Comparison of ENCODE assay signal across 8 cellular contexts in the genomic region with DNA sequence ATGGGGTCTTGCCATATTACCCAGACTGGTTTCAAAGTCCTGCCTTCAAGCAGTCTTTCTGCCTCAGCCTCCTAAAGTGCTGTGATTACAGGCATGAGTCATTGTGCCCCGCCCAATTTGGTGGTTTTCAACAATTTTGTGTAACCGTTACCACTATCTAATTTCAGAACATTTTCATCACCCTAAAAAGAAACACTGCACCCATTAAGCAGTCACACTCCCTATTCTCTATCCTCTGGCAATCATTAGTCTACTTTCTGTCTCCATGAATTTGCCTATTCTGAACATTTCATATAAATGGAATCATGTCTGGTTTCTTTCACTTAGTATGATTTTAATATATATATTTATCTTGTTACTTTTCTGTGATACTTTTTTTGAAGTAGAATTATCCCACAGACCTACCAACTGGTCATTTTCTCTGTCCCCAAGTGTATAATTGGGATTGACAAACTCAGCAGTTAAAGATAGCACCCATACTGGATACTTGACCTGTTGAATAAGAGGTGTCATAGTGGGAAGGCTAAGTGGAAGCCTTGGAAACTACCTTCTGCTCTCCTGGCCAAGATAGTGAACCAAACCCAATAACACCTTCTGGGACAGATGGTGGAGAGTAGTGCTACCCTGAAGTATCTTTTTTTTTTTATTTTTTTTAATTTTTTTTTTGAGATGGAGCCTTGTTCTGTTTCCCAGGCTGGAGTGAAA.
DNase-seq lines count a peak whose midpoint lies in the region; ATAC-seq and TF ChIP-seq lines count a peak whose summit lies in the region.

No MANE protein-coding gene starts in this region.

- no peak for TF ChIP-seq CTCF in HEK293 (tag by site-specific recombination; IDR thresholded peaks at IDR 0.05)
- no peak for TF ChIP-seq CTCF in WTC11 (IDR thresholded peaks at IDR 0.05)

- peak; percentile 61 to 91 for ATAC-seq in naive thymus-derived CD8-positive, alpha-beta T cell
- peak; percentile 56 for ATAC-seq in aorta (ENCODE audit: low FRiP score)
- ATAC-seq in WTC11 = no peak

- CTCF ChIA-PET in HEK293 (lab: Yijun Ruan, JAX) (interaction anchor here (1.0 kb wide), 1 partner anchor 48 kb away, joined by 3 read pairs; no protein-coding TSS in a partner anchor), WTC11 (lab: Charles Lee) (no interaction called here)

- no peak overlapping the region for H3K27ac ChIP-seq in HEK293 (ENCODE audit: extremely low read depth, low read depth, low read length)
- H3K27ac ChIP-seq in aorta (ENCODE audit: low read depth in 1 of 2, low read length in 2 of 2) = no peak overlapping the region

- peak overlapping the region in 7 of 10 donors; percentile 16 to 81 (median 58) for H3K27ac Mint-ChIP-seq in naive thymus-derived CD8-positive, alpha-beta T cell
- H3K27ac Mint-ChIP-seq in WTC11 = no peak overlapping the region

- peak overlapping the region in 7 of 10 donors; percentile 35 to 68 (median 46) for H3K4me3 Mint-ChIP-seq in naive thymus-derived CD8-positive, alpha-beta T cell
- H3K4me3 Mint-ChIP-seq in WTC11 = no peak overlapping the region

- intact Hi-C loops in aorta (cut with DNase I) = no loop called here

- peaks cover 20 to 77% (median 61%) of the 10 kb centered on the region in 4 donors for H3K4me1 Mint-ChIP-seq in naive thymus-derived CD8-positive, alpha-beta T cell
- H3K4me1 Mint-ChIP-seq in WTC11 = no peaks in the 10 kb centered on the region

- H3K4me1 ChIP-seq in HEK293 (ENCODE audit: control insufficient read depth, insufficient read depth, low read length) = no peaks in the 10 kb centered on the region
- H3K4me1 ChIP-seq in aorta (ENCODE audit: control insufficient read depth in 1 of 2, insufficient read depth in 2 of 2, low read length in 2 of 2) = no peaks in the 10 kb centered on the region

- POLR2A ChIA-PET in HEK293 (lab: Yijun Ruan, JAX) = interaction anchor here (1.0 kb wide), 1 partner anchor 175 kb away, joined by 3 read pairs; no protein-coding TSS in a partner anchor
- POLR2A ChIA-PET in naive thymus-derived CD8-positive, alpha-beta T cell (lab: Charles Lee) = no interaction called here
- POLR2A ChIA-PET in WTC11 (lab: Charles Lee) = interaction anchor here (0.7 kb wide), 1 partner anchor 102 kb away, joined by 3 read pairs; no protein-coding TSS in a partner anchor

- H3K4me3 ChIP-seq in HEK293 (ENCODE audit: low read depth, low read length) (no peak overlapping the region), aorta (ENCODE audit: low read length in 2 of 2) (no peak overlapping the region)

- 62 to 63% methylated on average over 2 of the region's 2 CpGs for WGBS in aorta, 2 donors

- H3K27me3 ChIP-seq in aorta (ENCODE audit: control insufficient read depth in 1 of 2, insufficient read depth in 2 of 2, low read length in 1 of 2) = no peaks in the 10 kb centered on the region

- DNase-seq in AML-193 (lab: John Stamatoyannopoulos, UW) (peak; percentile 55 to 70), SIG-M5 (lab: John Stamatoyannopoulos, UW) (peak; percentile 18), aorta (peak in 1 of 2 donors; percentile 55), WTC11 (ENCODE audit: low spot score) (no peak), HuH-7 (ENCODE audit: low spot score) (no peak)
- DNase-seq in activated naive CD4-positive, alpha-beta T cell treated with anti-CD3 and anti-CD28 coated beads, Interleukin-2, amount 50 U/mL, for 16 hours = peak; percentile 72
- peak in 6 of 10 donors; percentile 16 to 78 (median 28) for DNase-seq in naive thymus-derived CD8-positive, alpha-beta T cell

- H3K36me3 ChIP-seq in HEK293 (ENCODE audit: control insufficient read depth in 2 of 2, insufficient read depth in 1 of 2, low read length in 2 of 2) (no peaks in the 10 kb centered on the region), aorta (ENCODE audit: control insufficient read depth in 1 of 2, insufficient read depth in 2 of 2, low read length in 1 of 2) (no peaks in the 10 kb centered on the region)

- H3K27me3 Mint-ChIP-seq in naive thymus-derived CD8-positive, alpha-beta T cell = no peaks in the 10 kb centered on the region
- peaks cover 2% of the 10 kb centered on the region; the same call in 1 of the 2 replicates for H3K27me3 Mint-ChIP-seq in WTC11 (ENCODE audit: low read depth)

- no peaks in the 10 kb centered on the region for H3K9me3 Mint-ChIP-seq in naive thymus-derived CD8-positive, alpha-beta T cell
- H3K9me3 Mint-ChIP-seq in WTC11 = peaks cover 17% of the 10 kb centered on the region

- no peaks in the 10 kb centered on the region for H3K9me3 ChIP-seq in HEK293 (ENCODE audit: control insufficient read depth, insufficient read depth, low read depth, low read length)
- H3K9me3 ChIP-seq in aorta (ENCODE audit: control insufficient read depth, low read length) = no peaks in the 10 kb centered on the region

- H3K36me3 Mint-ChIP-seq in naive thymus-derived CD8-positive, alpha-beta T cell = peaks cover 0 to 14% (median 0%) of the 10 kb centered on the region in 3 donors
- H3K36me3 Mint-ChIP-seq in WTC11 = no peaks in the 10 kb centered on the region

TF ChIP-seq in HEK293, 187 proteins besides CTCF, POLR2A, EP300 and RAD21 (continues in another document):
- TF ChIP-seq REPIN1 (tag by site-specific recombination; IDR thresholded peaks at IDR 0.05; ENCODE audit: low read depth) (no peak), TCF7L2 (IDR thresholded peaks at IDR 0.05; ENCODE audit: borderline replicate concordance, low read depth, low read length) (no peak), ZNF366 (tag by site-specific recombination; conservative IDR thresholded peaks at IDR 0.05) (no peak), ZNF138 (tag by site-specific recombination; IDR thresholded peaks at IDR 0.05; ENCODE audit: borderline replicate concordance) (no peak), ZEB2 (tag by site-specific recombination; IDR thresholded peaks at IDR 0.05) (peak; percentile 75; the same call in 1 of the 2 replicates), ZNF174 (tag by site-specific recombination; IDR thresholded peaks at IDR 0.05) (no peak), YY2 (tag by site-specific recombination; IDR thresholded peaks at IDR 0.05) (no peak), ZNF335 (tag by site-specific recombination; conservative IDR thresholded peaks at IDR 0.05) (0 out of 2 replicates have a peak, but pooled peaks have one; percentile 20), ZNF184 (tag by site-specific recombination; IDR thresholded peaks at IDR 0.05) (no peak), KLF1 (tag by site-specific recombination; IDR thresholded peaks at IDR 0.05) (peak; percentile 65), KLF9 (tag by site-specific recombination; IDR thresholded peaks at IDR 0.05; ENCODE audit: low read depth) (peak; percentile 57), ZSCAN16 (tag by site-specific recombination; IDR thresholded peaks at IDR 0.05) (no peak)
- TF ChIP-seq, protein P1, sequence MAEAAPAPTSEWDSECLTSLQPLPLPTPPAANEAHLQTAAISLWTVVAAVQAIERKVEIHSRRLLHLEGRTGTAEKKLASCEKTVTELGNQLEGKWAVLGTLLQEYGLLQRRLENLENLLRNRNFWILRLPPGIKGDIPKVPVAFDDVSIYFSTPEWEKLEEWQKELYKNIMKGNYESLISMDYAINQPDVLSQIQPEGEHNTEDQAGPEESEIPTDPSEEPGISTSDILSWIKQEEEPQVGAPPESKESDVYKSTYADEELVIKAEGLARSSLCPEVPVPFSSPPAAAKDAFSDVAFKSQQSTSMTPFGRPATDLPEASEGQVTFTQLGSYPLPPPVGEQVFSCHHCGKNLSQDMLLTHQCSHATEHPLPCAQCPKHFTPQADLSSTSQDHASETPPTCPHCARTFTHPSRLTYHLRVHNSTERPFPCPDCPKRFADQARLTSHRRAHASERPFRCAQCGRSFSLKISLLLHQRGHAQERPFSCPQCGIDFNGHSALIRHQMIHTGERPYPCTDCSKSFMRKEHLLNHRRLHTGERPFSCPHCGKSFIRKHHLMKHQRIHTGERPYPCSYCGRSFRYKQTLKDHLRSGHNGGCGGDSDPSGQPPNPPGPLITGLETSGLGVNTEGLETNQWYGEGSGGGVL (tag by site-specific recombination; IDR thresholded peaks at IDR 0.05) = no peak

TF ChIP-seq in WTC11, 78 proteins besides CTCF, POLR2A, EP300 and RAD21 (continues in another document):
- no peak for TF ChIP-seq KAT7 (CRISPR knock-in tag; IDR thresholded peaks at IDR 0.05; ENCODE audit: borderline replicate concordance)
- TF ChIP-seq, protein P2, sequence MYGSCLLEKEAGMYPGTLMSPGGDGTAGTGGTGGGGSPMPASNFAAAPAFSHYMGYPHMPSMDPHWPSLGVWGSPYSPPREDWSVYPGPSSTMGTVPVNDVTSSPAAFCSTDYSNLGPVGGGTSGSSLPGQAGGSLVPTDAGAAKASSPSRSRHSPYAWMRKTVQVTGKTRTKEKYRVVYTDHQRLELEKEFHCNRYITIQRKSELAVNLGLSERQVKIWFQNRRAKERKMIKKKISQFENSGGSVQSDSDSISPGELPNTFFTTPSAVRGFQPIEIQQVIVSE (CRISPR knock-in tag; IDR thresholded peaks at IDR 0.05; ENCODE audit: borderline replicate concordance) = no peak
- no peak for TF ChIP-seq CREM (CRISPR knock-in tag; IDR thresholded peaks at IDR 0.05)
- no peak for TF ChIP-seq RORB (CRISPR knock-in tag; IDR thresholded peaks at IDR 0.05)
- TF ChIP-seq, protein P3, sequence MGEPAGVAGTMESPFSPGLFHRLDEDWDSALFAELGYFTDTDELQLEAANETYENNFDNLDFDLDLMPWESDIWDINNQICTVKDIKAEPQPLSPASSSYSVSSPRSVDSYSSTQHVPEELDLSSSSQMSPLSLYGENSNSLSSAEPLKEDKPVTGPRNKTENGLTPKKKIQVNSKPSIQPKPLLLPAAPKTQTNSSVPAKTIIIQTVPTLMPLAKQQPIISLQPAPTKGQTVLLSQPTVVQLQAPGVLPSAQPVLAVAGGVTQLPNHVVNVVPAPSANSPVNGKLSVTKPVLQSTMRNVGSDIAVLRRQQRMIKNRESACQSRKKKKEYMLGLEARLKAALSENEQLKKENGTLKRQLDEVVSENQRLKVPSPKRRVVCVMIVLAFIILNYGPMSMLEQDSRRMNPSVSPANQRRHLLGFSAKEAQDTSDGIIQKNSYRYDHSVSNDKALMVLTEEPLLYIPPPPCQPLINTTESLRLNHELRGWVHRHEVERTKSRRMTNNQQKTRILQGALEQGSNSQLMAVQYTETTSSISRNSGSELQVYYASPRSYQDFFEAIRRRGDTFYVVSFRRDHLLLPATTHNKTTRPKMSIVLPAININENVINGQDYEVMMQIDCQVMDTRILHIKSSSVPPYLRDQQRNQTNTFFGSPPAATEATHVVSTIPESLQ (CRISPR knock-in tag; IDR thresholded peaks at IDR 0.05) = no peak

Comparison
In these comparisons a context has a peak if more than half of its experiments do, and no peak if none do; other contexts are left out.
1. DNase-seq: peak in AML-193 (2 of 2), SIG-M5 (single experiment), activated naive CD4-positive, alpha-beta T cell treated with anti-CD3 and anti-CD28 coated beads, Interleukin-2, amount 50 U/mL, for 16 hours (single experiment) and naive thymus-derived CD8-positive, alpha-beta T cell (6 of 10); none in WTC11 (single experiment) and HuH-7 (single experiment).